ENCODE assay signal across 15 cellular contexts in genomic region chr1:2160691-2161320, GRCh38. TPM values are rescaled to one million over a fixed set of nuclear protein-coding genes. Genes with fewer than 3 reads are reported as not detected.
DNase-seq lines count a peak whose midpoint lies in the region; ATAC-seq, FAIRE-seq and TF ChIP-seq lines count a peak whose summit lies in the region.
"Had no signal": no experiment of that assay in that cellular context is flagged by ENCODE, and none has a peak within 500 bp of the region (broad histone marks: within the 10 kb centered on the region; RNA-seq: fewer than 3 reads in every experiment).

No MANE protein-coding gene starts in this region.

- POLR2A ChIA-PET in H1 (lab: Charles Lee; ENCODE audit: partially characterized antibody), result no interaction called here

- H4K91ac ChIP-seq in H9 (ENCODE audit: insufficient read length, low read depth, low read length) (no peak overlapping the region), H1 (replicated peaks; ENCODE audit: insufficient read length, low read length) (no peak overlapping the region)

- H2BK12ac ChIP-seq in H9 (ENCODE audit: insufficient read length, low read depth, low read length), result no peak overlapping the region
- H2BK12ac ChIP-seq in H1 (ENCODE audit: low read depth, low read length), result no peak overlapping the region

- no peak overlapping the region for H3T11ph ChIP-seq in H9 (ENCODE audit: low read length)

- H3K56ac ChIP-seq in H9 (ENCODE audit: insufficient read length, low read depth, low read length) (no peak overlapping the region), H1 (replicated peaks; ENCODE audit: insufficient read length, low read depth, low read length) (no peak overlapping the region)

- peaks cover 0 to 5% of the 10 kb centered on the region in 2 experiments; a peak in 2 of 4 replicates for H3K4me1 Mint-ChIP-seq in H9
- H3K4me1 Mint-ChIP-seq in natural killer cell treated with Interleukin-12 subunit alpha and Interleukin-12 subunit beta and Interleukin-15 and Interleukin-18, amount 100 ng/mL, for 72 hours (ENCODE audit: low read depth in 2 of 2), result peaks cover 0 to 15% of the 10 kb centered on the region in 2 donors
- no peaks in the 10 kb centered on the region for H3K4me1 Mint-ChIP-seq in stimulated activated naive B cell treated with anti-CD40 and anti-IgM and Interleukin-4, amounts not matched to agents 10 μg/mL and 1 μg/mL and 100 μg/mL, for 72 hours

- intact Hi-C loops in stomach (cut with DNase I; ENCODE audit: low total_unique reads), result no loop called here

- CTCF ChIA-PET in H1 (lab: Charles Lee; ENCODE audit: partially characterized antibody), result interaction anchor here (0.6 to 1.1 kb wide), 3 partner anchors 21 to 224 kb away, joined by 3 to 4 read pairs (median 3); no protein-coding TSS in a partner anchor

- H3K23ac ChIP-seq in H9 (ENCODE audit: insufficient read length, low read depth, low read length) (no peak overlapping the region), H1 (ENCODE audit: insufficient read length) (no peak overlapping the region)

- H4K8ac ChIP-seq in H9 (replicated peaks; ENCODE audit: insufficient read length, low read depth, low read length) (no peak overlapping the region), H1 (ENCODE audit: extremely low read depth, insufficient read depth, low read length) (peak overlapping the region; percentile 28; the same call in 1 of the 2 replicates)

- no peak overlapping the region for H3K4me3 ChIP-seq in H1 (ENCODE audit: extremely low read depth in 1 of 4, insufficient read depth in 2 of 4, low read depth in 3 of 4, low read length in 4 of 4)
- no peak overlapping the region for H3K4me3 ChIP-seq in stomach
- H3K4me3 ChIP-seq: BLaER1, HAP-1 had no signal

- TF ChIP-seq RAD21 in H1 (IDR thresholded peaks at IDR 0.05 in 1 of 2, conservative IDR thresholded peaks at IDR 0.05 in 1 of 2; ENCODE audit: low read depth in 2 of 2, low read length in 2 of 2), result no peak

- TF ChIP-seq EP300 in H1 (IDR thresholded peaks at IDR 0.05; ENCODE audit: borderline replicate concordance in 1 of 2, low read depth in 2 of 2, low read length in 2 of 2), result no peak
- TF ChIP-seq EP300 in stomach (IDR thresholded peaks at IDR 0.05), result no peak

- H2BK15ac ChIP-seq in H9 (ENCODE audit: low read depth, low read length) (no peak overlapping the region), H1 (ENCODE audit: low read length) (no peak overlapping the region)

- H3K79me2 ChIP-seq in H9 (ENCODE audit: insufficient read depth, low read length) (no peaks in the 10 kb centered on the region), H1 (ENCODE audit: control insufficient read depth in 1 of 2, insufficient read depth in 2 of 2, low read length in 2 of 2) (no peaks in the 10 kb centered on the region)

- H3K4me2 ChIP-seq in H9 (ENCODE audit: insufficient read depth, insufficient read length, low read length), result no peak overlapping the region
- H3K4me2 ChIP-seq in H1 (ENCODE audit: insufficient read depth in 1 of 2, low read depth in 2 of 2, low read length in 2 of 2), result no peak overlapping the region
- H3K4me2 ChIP-seq: BLaER1 had no signal

- H3K23me2 ChIP-seq in H9 (ENCODE audit: insufficient read length, low read depth, low read length, poor library complexity, severe bottlenecking) (no peaks in the 10 kb centered on the region), H1 (ENCODE audit: low read depth, low read length) (no peaks in the 10 kb centered on the region)

- TF ChIP-seq POLR2A in H1 (IDR thresholded peaks at IDR 0.05; ENCODE audit: control extremely low read depth in 1 of 2, low read depth in 2 of 2, low read length in 2 of 2), result no peak
- TF ChIP-seq POLR2A in stomach (IDR thresholded peaks at IDR 0.05), result no peak

- H3K27me3 ChIP-seq in H9 (ENCODE audit: insufficient read depth, low read length) (no peaks in the 10 kb centered on the region), H1 (replicated peaks in 1 of 4; ENCODE audit: control insufficient read depth in 3 of 4, extremely low read depth in 1 of 4, insufficient read depth in 3 of 4, low read length in 3 of 4) (no peaks in the 10 kb centered on the region), stomach (no peaks in the 10 kb centered on the region)
- H3K27me3 ChIP-seq: BLaER1 had no signal

- no peak overlapping the region for H4K5ac ChIP-seq in H9 (ENCODE audit: insufficient read length, low read depth, low read length)
- no peak overlapping the region for H4K5ac ChIP-seq in H1 (ENCODE audit: insufficient read length, low read depth, low read length)

- no peak overlapping the region for H3K14ac ChIP-seq in H9 (ENCODE audit: insufficient read depth, low read length)
- H3K14ac ChIP-seq in H1 (ENCODE audit: insufficient read length), result no peak overlapping the region

- no peaks in the 10 kb centered on the region for H3K9me3 Mint-ChIP-seq in H9
- H3K9me3 Mint-ChIP-seq in natural killer cell treated with Interleukin-12 subunit alpha and Interleukin-12 subunit beta and Interleukin-15 and Interleukin-18, amount 100 ng/mL, for 72 hours, result no peaks in the 10 kb centered on the region
- H3K9me3 Mint-ChIP-seq in stimulated activated naive B cell treated with anti-CD40 and anti-IgM and Interleukin-4, amounts not matched to agents 10 μg/mL and 1 μg/mL and 100 μg/mL, for 72 hours, result peaks cover 0 to 3% of the 10 kb centered on the region in 2 donors

- H2BK120ac ChIP-seq in H9 (ENCODE audit: low read depth, low read length, poor library complexity, severe bottlenecking) (no peak overlapping the region), H1 (replicated peaks; ENCODE audit: low read depth, low read length) (no peak overlapping the region)

- DNase-seq in Ammon's horn (ENCODE audit: low spot score) (peak; percentile 52), H9 (no peak), H1 (ENCODE audit: low read depth in 1 of 2, low spot score in 2 of 2) (no peak), stomach (no peak), D341Med (ENCODE audit: low spot score) (no peak)
- DNase-seq in natural killer cell treated with Interleukin-12 subunit alpha and Interleukin-12 subunit beta and Interleukin-15 and Interleukin-18, amount 100 ng/mL, for 72 hours (ENCODE audit: low spot score), result no peak
- DNase-seq in stimulated activated naive B cell treated with anti-CD40 and anti-IgM and Interleukin-4, amounts not matched to agents 10 μg/mL and 1 μg/mL and 100 μg/mL, for 72 hours, result no peak
- DNase-seq: DMS153, EL, NCI-H2171, NCI-H82 had no signal

- no CpG with 5 or more reads among the region's 29 CpGs for WGBS in H9 (ENCODE audit: extremely low coverage, insufficient read length, low lambda C conversion rate)
- 93% methylated on average over 23 of the region's 29 CpGs; no CpG with 5 or more reads in 1 of the 2 experiments for WGBS in H1 (ENCODE audit: extremely low coverage in 1 of 2, insufficient coverage in 1 of 2, insufficient read length in 1 of 2, insufficient replicate concordance in 2 of 2, low coverage in 1 of 2, low lambda C conversion rate in 2 of 2, missing lambda C conversion rate in 1 of 2), 2 experiments
- WGBS in stomach, 5 donors, result 89 to 94% (median 93%) methylated on average over 29 of the region's 29 CpGs

- H2BK20ac ChIP-seq in H9 (ENCODE audit: low read depth, low read length, poor library complexity, severe bottlenecking), result no peak overlapping the region
- no peak overlapping the region for H2BK20ac ChIP-seq in H1 (ENCODE audit: low read length)

- H3K27ac ChIP-seq in H9 (ENCODE audit: insufficient read length, low read depth, low read length) (no peak overlapping the region), H1 (ENCODE audit: low read depth, low read length) (no peak overlapping the region), stomach (no peak overlapping the region)
- H3K27ac ChIP-seq: BLaER1 had no signal

- no peaks in the 10 kb centered on the region for H3K27me3 Mint-ChIP-seq in H9 (ENCODE audit: low read depth)
- H3K27me3 Mint-ChIP-seq in natural killer cell treated with Interleukin-12 subunit alpha and Interleukin-12 subunit beta and Interleukin-15 and Interleukin-18, amount 100 ng/mL, for 72 hours, result no peaks in the 10 kb centered on the region
- no peaks in the 10 kb centered on the region for H3K27me3 Mint-ChIP-seq in stimulated activated naive B cell treated with anti-CD40 and anti-IgM and Interleukin-4, amounts not matched to agents 10 μg/mL and 1 μg/mL and 100 μg/mL, for 72 hours

- H3K4me3 Mint-ChIP-seq in H9, result no peak overlapping the region
- no peak overlapping the region for H3K4me3 Mint-ChIP-seq in natural killer cell treated with Interleukin-12 subunit alpha and Interleukin-12 subunit beta and Interleukin-15 and Interleukin-18, amount 100 ng/mL, for 72 hours
- H3K4me3 Mint-ChIP-seq in stimulated activated naive B cell treated with anti-CD40 and anti-IgM and Interleukin-4, amounts not matched to agents 10 μg/mL and 1 μg/mL and 100 μg/mL, for 72 hours, result no peak overlapping the region

- H4K20me1 ChIP-seq in H9 (ENCODE audit: control insufficient read depth, insufficient read depth, insufficient read length) (no peaks in the 10 kb centered on the region), H1 (replicated peaks in 1 of 2; ENCODE audit: control insufficient read depth in 1 of 2, insufficient read depth in 2 of 2, low read length in 2 of 2) (peaks cover 0 to 2% of the 10 kb centered on the region in 2 experiments)

- no peaks in the 10 kb centered on the region for H3K9me3 ChIP-seq in H9 (ENCODE audit: control insufficient read depth, low read depth, low read length)
- H3K9me3 ChIP-seq in H1 (ENCODE audit: insufficient read depth in 2 of 2, low read depth in 1 of 2, low read length in 1 of 2), result no peaks in the 10 kb centered on the region
- peaks cover 0 to 2% (median 0%) of the 10 kb centered on the region in 4 donors for H3K9me3 ChIP-seq in stomach
- H3K9me3 ChIP-seq: BLaER1, HAP-1 had no signal

- no peak overlapping the region for H2BK5ac ChIP-seq in H9 (ENCODE audit: insufficient read length, low read length)
- no peak overlapping the region for H2BK5ac ChIP-seq in H1 (ENCODE audit: low read depth, low read length)

- H3K36me3 ChIP-seq in H1 (ENCODE audit: control insufficient read depth in 2 of 4, insufficient read depth in 4 of 4, low read length in 3 of 4) (peaks cover 0 to 13% (median 4%) of the 10 kb centered on the region in 4 experiments; a peak in 3 of 8 replicates), stomach (peaks cover 0 to 50% (median 48%) of the 10 kb centered on the region in 4 donors)
- H3K36me3 ChIP-seq: HAP-1 had no signal

- H3K27ac Mint-ChIP-seq in H9, result peak overlapping the region in 2 of 3 experiments; percentile 65 to 83; a peak in 3 of 7 replicates
- no peak overlapping the region for H3K27ac Mint-ChIP-seq in natural killer cell treated with Interleukin-12 subunit alpha and Interleukin-12 subunit beta and Interleukin-15 and Interleukin-18, amount 100 ng/mL, for 72 hours
- H3K27ac Mint-ChIP-seq in stimulated activated naive B cell treated with anti-CD40 and anti-IgM and Interleukin-4, amounts not matched to agents 10 μg/mL and 1 μg/mL and 100 μg/mL, for 72 hours, result no peak overlapping the region

- H3K9ac ChIP-seq in H9 (ENCODE audit: extremely low read depth, insufficient read length, low read length) (no peak overlapping the region), H1 (replicated peaks in 1 of 4; ENCODE audit: extremely low read depth in 1 of 4, low read depth in 3 of 4, low read length in 3 of 4) (no peak overlapping the region)
- H3K9ac ChIP-seq: BLaER1 had no signal

- no peaks in the 10 kb centered on the region for H3K4me1 ChIP-seq in H9 (ENCODE audit: insufficient read depth, low read length)
- peaks cover 0 to 3% (median 0%) of the 10 kb centered on the region in 4 experiments; a peak in 2 of 7 replicates for H3K4me1 ChIP-seq in H1 (replicated peaks in 1 of 4; ENCODE audit: control insufficient read depth in 3 of 4, insufficient read depth in 4 of 4, low read length in 3 of 4)
- H3K4me1 ChIP-seq in stomach, result no peaks in the 10 kb centered on the region
- H3K4me1 ChIP-seq: BLaER1, HAP-1 had no signal

- no peak overlapping the region for H3K18ac ChIP-seq in H9 (ENCODE audit: insufficient read length, low read depth, low read length)
- H3K18ac ChIP-seq in H1 (ENCODE audit: extremely low read depth, low read length), result no peak overlapping the region

- TF ChIP-seq CTCF in H9 (conservative IDR thresholded peaks at IDR 0.05) (no peak), H1 (IDR thresholded peaks at IDR 0.05; ENCODE audit: control extremely low read depth in 1 of 3, insufficient read depth in 1 of 3, low read depth in 1 of 3, low read length in 3 of 3) (no peak), stomach (IDR thresholded peaks at IDR 0.05) (no peak)

- no peak overlapping the region for H2AFZ ChIP-seq in H9 (ENCODE audit: low read length)
- H2AFZ ChIP-seq in H1 (ENCODE audit: low read length), result no peak overlapping the region

- no peak overlapping the region for H2AK5ac ChIP-seq in H9 (ENCODE audit: insufficient read length, low read length)
- H2AK5ac ChIP-seq in H1 (ENCODE audit: low read depth, low read length), result no peak overlapping the region

- peaks cover 7 to 44% (median 28%) of the 10 kb centered on the region in 3 experiments; a peak in 6 of 7 replicates for H3K36me3 Mint-ChIP-seq in H9 (ENCODE audit: insufficient read depth in 1 of 3, low read depth in 3 of 3)
- H3K36me3 Mint-ChIP-seq in natural killer cell treated with Interleukin-12 subunit alpha and Interleukin-12 subunit beta and Interleukin-15 and Interleukin-18, amount 100 ng/mL, for 72 hours, result no peaks in the 10 kb centered on the region
- H3K36me3 Mint-ChIP-seq in stimulated activated naive B cell treated with anti-CD40 and anti-IgM and Interleukin-4, amounts not matched to agents 10 μg/mL and 1 μg/mL and 100 μg/mL, for 72 hours, result peaks cover 36 to 50% of the 10 kb centered on the region in 2 donors

- H3K79me1 ChIP-seq in H9 (ENCODE audit: insufficient read depth, low read depth, low read length, poor library complexity, severe bottlenecking), result no peaks in the 10 kb centered on the region
- H3K79me1 ChIP-seq in H1 (ENCODE audit: low read depth, low read length), result peaks cover 3% of the 10 kb centered on the region; the same call in 1 of the 2 replicates

- peak; percentile 20 to 37 for ATAC-seq in natural killer cell treated with Interleukin-12 subunit alpha and Interleukin-12 subunit beta and Interleukin-15 and Interleukin-18, amount 100 ng/mL, for 72 hours
- ATAC-seq in GM21381 (IDR thresholded peaks at IDR 0.05; ENCODE audit: unreplicated experiment), result no peak
- ATAC-seq in stimulated activated naive B cell treated with anti-CD40 and anti-IgM and Interleukin-4, amounts not matched to agents 10 μg/mL and 1 μg/mL and 100 μg/mL, for 72 hours (replicated peaks), result no peak
- ATAC-seq: SK-N-SH treated with all-trans-retinoic acid at 6 μM for 48 hours had no signal

- no peak for FAIRE-seq in H1 (lab: Jason Lieb, UNC)

- H3K4ac ChIP-seq in H9 (ENCODE audit: low read depth, low read length), result no peak overlapping the region
- H3K4ac ChIP-seq in H1 (replicated peaks; ENCODE audit: insufficient read length, low read depth, low read length), result no peak overlapping the region

RNA-seq across cellular contexts. Expression of gene FAAP20, which starts 33.8 kb away (rescaled TPM):
- total RNA-seq in H9 (2021) (119 and 125 TPM in 2 replicates), stomach (100 to 1,000 TPM in 1 of 5 donors, 10 to 100 TPM in 3, 1 to 10 TPM in 1; 8.2 to 170 (median 25.8) TPM)
- total RNA-seq in H1 (2021; fragmentation: NEBNext Ultra II Directional; extraction: Animal tissue kit (Norgen Biotek cat#: 25700)), result 99.8 and 103 TPM in 2 replicates
- polyA plus RNA-seq in H1 (2011; rRNA removed) (58.4 and 106 TPM in 2 replicates), stomach (100 to 1,000 TPM in 2 of 3 donors, 10 to 100 TPM in 1; 91.3 to 120 (median 101) TPM)
- 49.4 TPM for polyA plus RNA-seq in H1 (2011; cell fraction: cytosol; rRNA removed)
- 69.8 TPM for polyA plus RNA-seq in H1 (2011; cell fraction: nucleus; rRNA removed)
- polyA plus RNA-seq in H1 (2012, experiment 1 of 2), result 51.1 to 69.6 TPM (median 60.7 TPM) in 4 replicates
- 65.5 TPM for polyA plus RNA-seq in H1 (2012, experiment 2 of 2)
- 95.7 TPM for polyA plus RNA-seq in H1 (2013, experiment 1 of 2)
- 90.2 TPM for polyA plus RNA-seq in H1 (2013, experiment 2 of 2)
- polyA minus RNA-seq in H1 (2011; rRNA and poly(A)+ RNA removed), result 5.5 and 6.4 TPM in 2 replicates
- polyA minus RNA-seq in H1 (2011; cell fraction: cytosol; rRNA and poly(A)+ RNA removed), result 32.8 TPM
- polyA minus RNA-seq in H1 (2011; cell fraction: nucleus; rRNA and poly(A)+ RNA removed), result 18.1 TPM
- 10 to 100 TPM; 43.4 to 61.8 TPM for total RNA-seq in natural killer cell treated with Interleukin-12 subunit alpha and Interleukin-12 subunit beta and Interleukin-15 and Interleukin-18, amount 100 ng/mL, for 72 hours

Comparison
In these comparisons a context has a peak if more than half of its experiments do, and no peak if none do; other contexts are left out.
1. H3K27ac Mint-ChIP-seq: peak in H9 (2 of 3); none in natural killer cell treated with Interleukin-12 subunit alpha and Interleukin-12 subunit beta and Interleukin-15 and Interleukin-18, amount 100 ng/mL, for 72 hours (0 of 2) and stimulated activated naive B cell treated with anti-CD40 and anti-IgM and Interleukin-4, amounts not matched to agents 10 μg/mL and 1 μg/mL and 100 μg/mL, for 72 hours (single experiment).
2. ATAC-seq: peak in natural killer cell treated with Interleukin-12 subunit alpha and Interleukin-12 subunit beta and Interleukin-15 and Interleukin-18, amount 100 ng/mL, for 72 hours (2 of 2); none in GM21381 (single experiment) and stimulated activated naive B cell treated with anti-CD40 and anti-IgM and Interleukin-4, amounts not matched to agents 10 μg/mL and 1 μg/mL and 100 μg/mL, for 72 hours (0 of 2).